8 cellular contexts compared by ENCODE assay signal in genomic region chr1:151347523-151348246, GRCh38. TPM values are rescaled to one million over a fixed set of nuclear protein-coding genes. Genes with fewer than 3 reads are reported as not detected.
DNase-seq lines count a peak whose midpoint lies in the region; ATAC-seq and TF ChIP-seq lines count a peak whose summit lies in the region.

No MANE protein-coding gene starts in this region.

- TF ChIP-seq CTCF in AG04449 (IDR thresholded peaks at IDR 0.05; ENCODE audit: insufficient read depth, low read length, missing control alignments) (no peak), HCT116 (IDR thresholded peaks at IDR 0.05 in 2 of 3, conservative IDR thresholded peaks at IDR 0.05 in 1 of 3; ENCODE audit: borderline replicate concordance in 1 of 3, insufficient read depth in 1 of 3, low read depth in 2 of 3, low read length in 2 of 3) (no peak)

- no peaks in the 10 kb centered on the region for H3K27me3 ChIP-seq in HCT116 (ENCODE audit: insufficient read depth, low read length)

- peaks cover 25% of the 10 kb centered on the region for H3K36me3 Mint-ChIP-seq in memory B cell

- no peak for ATAC-seq in HCT116
- ATAC-seq in memory B cell (ENCODE audit: low read depth): peak; percentile 5

- DNase-seq in AG04449 (ENCODE audit: low read depth, low spot score): no peak
- no peak for DNase-seq in HCT116 (ENCODE audit: low read depth, low spot score)
- peak; percentile 32 for DNase-seq in amniotic epithelial cell (ENCODE audit: low read depth)
- DNase-seq in memory B cell (ENCODE audit: low spot score in 2 of 2): no peak
- no peak for DNase-seq in CD1c-positive myeloid dendritic cell (ENCODE audit: extremely low spot score)
- DNase-seq in activated gamma-delta T cell (lab: John Stamatoyannopoulos, UW): no peak
- no peak for DNase-seq in NCI-H1436 (lab: John Stamatoyannopoulos, UW)
- DNase-seq in mucosa of gallbladder (ENCODE audit: low spot score): no peak

- intact Hi-C loops in HCT116 (cut with micrococcal nuclease): loop anchor here (2.0 kb wide), 1 partner anchor 37 kb away; no protein-coding TSS in a partner anchor

- peaks cover 5 to 21% of the 10 kb centered on the region in 2 experiments for H3K4me1 ChIP-seq in HCT116 (ENCODE audit: control insufficient read depth in 1 of 2, insufficient read depth in 2 of 2, low read length in 2 of 2)

- H3K4me1 Mint-ChIP-seq in memory B cell: peaks cover 35% of the 10 kb centered on the region

- TF ChIP-seq POLR2A in HCT116 (IDR thresholded peaks at IDR 0.05; ENCODE audit: borderline replicate concordance, extremely low read depth, insufficient read depth, insufficient read length): no peak

- peak overlapping the region; percentile 76 for H2AFZ ChIP-seq in HCT116 (ENCODE audit: low read depth, low read length, poor library complexity, severe bottlenecking)

- peak overlapping the region; percentile 81 for H3K9ac ChIP-seq in HCT116 (ENCODE audit: low read length)

- peak overlapping the region; percentile 61 for H3K4me3 ChIP-seq in AG04449 (ENCODE audit: low read depth, low read length)
- peak overlapping the region; percentile 10 to 67 for H3K4me3 ChIP-seq in HCT116 (replicated peaks in 1 of 2; ENCODE audit: low read depth in 1 of 2, low read length in 2 of 2)

- H3K4me3 Mint-ChIP-seq in memory B cell: peak overlapping the region; percentile 96

- peak overlapping the region; percentile 93 for H3K4me2 ChIP-seq in HCT116 (ENCODE audit: low read length)

- no peaks in the 10 kb centered on the region for H3K9me2 ChIP-seq in HCT116 (ENCODE audit: insufficient read depth)

- POLR2A ChIA-PET in AG04449 (lab: Yijun Ruan, JAX): interaction anchor here (0.5 kb wide), 1 partner anchor 124 kb away, joined by 3 read pairs; no protein-coding TSS in a partner anchor
- POLR2A ChIA-PET in HCT116 (lab: Charles Lee): no interaction called here

- no peaks in the 10 kb centered on the region for H3K79me2 ChIP-seq in HCT116 (ENCODE audit: insufficient read depth, low read length)

- no peak for TF ChIP-seq RAD21 in HCT116 (IDR thresholded peaks at IDR 0.05; ENCODE audit: low read depth)

- H3K9me3 Mint-ChIP-seq in memory B cell: peaks cover 2% of the 10 kb centered on the region

- no peaks in the 10 kb centered on the region for H4K20me1 ChIP-seq in HCT116 (ENCODE audit: insufficient read depth)

- BruUV-seq in HCT116 (replicated peaks; lab: Mats Ljungman, UMichigan): TSS peak; percentile 73

- H3K27ac Mint-ChIP-seq in memory B cell: peak overlapping the region; percentile 100

- peak overlapping the region; percentile 78 for H3K27ac ChIP-seq in HCT116 (ENCODE audit: low read depth, low read length)

- peaks cover 8 to 16% of the 10 kb centered on the region in 2 experiments; a peak in 1 of 4 replicates for H3K36me3 ChIP-seq in HCT116 (ENCODE audit: control insufficient read depth in 1 of 2, insufficient read depth in 2 of 2, low read length in 2 of 2)

- H3K9me3 ChIP-seq in HCT116 (ENCODE audit: control insufficient read depth in 1 of 2, insufficient read depth in 1 of 2, low read depth in 1 of 2, low read length in 2 of 2): peaks cover 0 to 10% of the 10 kb centered on the region in 2 experiments; a peak in 1 of 4 replicates

- RAD21 ChIA-PET in HCT116 (lab: Charles Lee; ENCODE audit: low non-redundant PET in 1 of 2, low total read pairs in 2 of 2, uncharacterized antibody in 2 of 2, unreplicated experiment in 2 of 2): no interaction called here

- H3K27me3 Mint-ChIP-seq in memory B cell: no peaks in the 10 kb centered on the region

- CTCF ChIA-PET in AG04449 (lab: Yijun Ruan, JAX): interaction anchor here (0.8 to 1.4 kb wide), 2 partner anchors 36 to 51 kb away, joined by 3 to 4 read pairs; no protein-coding TSS in a partner anchor
- CTCF ChIA-PET in HCT116 (lab: Charles Lee): no interaction called here

TF ChIP-seq in HCT116, 20 proteins besides CTCF, POLR2A, EP300 and RAD21:
- peak; percentile 4 for TF ChIP-seq TCF7L2 (IDR thresholded peaks at IDR 0.05; ENCODE audit: borderline replicate concordance, extremely low read depth, insufficient read depth, insufficient read length)
- TF ChIP-seq SP1 (IDR thresholded peaks at IDR 0.05; ENCODE audit: low read depth): 0 out of 2 replicates have a peak, but pooled peaks have one; percentile 5
- no peak for TF ChIP-seq ZNF274 (IDR thresholded peaks at IDR 0.05; ENCODE audit: low read depth, low read length)
- no peak for TF ChIP-seq EGR1 (IDR thresholded peaks at IDR 0.05; ENCODE audit: low read depth)

RNA-seq across cellular contexts. Expression of gene RFX5, which starts 0.6 kb away (rescaled TPM):
- total RNA-seq in HCT116 (2021; ENCODE audit: unreplicated experiment) (52.7 TPM), mucosa of gallbladder (50.9 TPM)
- 23.2 and 24.2 TPM in 2 replicates for polyA plus RNA-seq in HCT116 (2012)

RNA-seq across cellular contexts. Expression of gene PI4KB, which starts 20.5 kb away (rescaled TPM):
- total RNA-seq in HCT116 (2021; ENCODE audit: unreplicated experiment): 45.1 TPM
- 48.1 and 48.4 TPM in 2 replicates for polyA plus RNA-seq in HCT116 (2012)
- total RNA-seq in mucosa of gallbladder: 71.4 TPM

RNA-seq across cellular contexts. Expression of gene SELENBP1, which starts 24.8 kb away (rescaled TPM):
- total RNA-seq in HCT116 (2021; ENCODE audit: unreplicated experiment): 0.42 TPM
- polyA plus RNA-seq in HCT116 (2012): not detected in 2 replicates
- 180 TPM for total RNA-seq in mucosa of gallbladder

RNA-seq across cellular contexts. Expression of gene PSMB4, which starts 51.7 kb away (rescaled TPM):
- total RNA-seq in HCT116 (2021; ENCODE audit: unreplicated experiment): 341 TPM
- polyA plus RNA-seq in HCT116 (2012): 336 and 390 TPM in 2 replicates
- total RNA-seq in mucosa of gallbladder: 195 TPM

Comparison
In these comparisons a context has a peak if more than half of its experiments do, and no peak if none do; other contexts are left out.
1. RNA of gene SELENBP1, which starts 24.8 kb away (total RNA-seq): 180 TPM in mucosa of gallbladder (single experiment); 0.42 TPM in HCT116 (single experiment); every median in the first group is over 100 times any median in the second.